8 cellular contexts compared by ENCODE assay signal in the genomic region with DNA sequence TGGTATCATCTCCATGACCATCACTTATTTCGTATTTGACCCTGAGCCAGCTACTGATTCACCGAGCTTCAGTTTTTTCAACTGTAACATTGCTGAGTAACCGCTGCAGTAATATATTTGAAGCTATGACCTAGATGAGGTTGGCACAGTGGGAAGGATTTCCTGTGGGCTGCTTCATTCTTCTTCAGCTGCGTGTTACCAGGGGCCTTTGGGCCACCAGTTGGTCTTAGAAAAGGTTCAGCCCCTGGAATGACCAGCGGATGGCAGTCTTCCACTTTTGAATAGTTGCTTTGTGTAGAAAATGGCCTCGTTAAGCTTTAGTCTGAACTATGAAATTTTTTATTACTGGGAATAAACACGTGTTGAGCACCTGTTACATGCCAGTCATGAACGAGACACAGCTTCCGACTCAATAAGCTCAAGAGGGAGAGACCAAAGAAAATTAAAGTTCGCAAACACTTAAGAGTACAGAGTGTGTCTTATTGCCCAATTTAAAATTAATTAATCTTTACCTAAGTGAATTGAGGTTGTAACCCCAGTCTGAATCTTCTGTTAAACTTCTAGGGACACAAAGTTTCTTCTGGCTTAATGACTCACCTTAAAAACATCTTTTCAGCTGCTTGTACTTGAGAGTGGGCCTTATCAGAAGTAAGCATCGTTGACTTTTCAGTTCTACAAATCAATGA. TPM values are rescaled to one million over a fixed set of nuclear protein-coding genes. Genes with fewer than 3 reads are reported as not detected.
A peak's percentile ranks its signal among the peaks of the same experiment; 100 is the strongest.
DNase-seq lines count a peak whose midpoint lies in the region; ATAC-seq, FAIRE-seq and TF ChIP-seq lines count a peak whose summit lies in the region.

No MANE protein-coding gene starts in this region.

- TF ChIP-seq CTCF in KMS-11 (conservative IDR thresholded peaks at IDR 0.05; ENCODE audit: low read depth, low read length) (0 out of 2 replicates have a peak, but pooled peaks have one; percentile 35), kidney (IDR thresholded peaks at IDR 0.05; ENCODE audit: borderline replicate concordance, extremely low read depth, insufficient read depth) (peak; percentile 53)
- peak; percentile 7 for TF ChIP-seq CTCF in activated CD8-positive, alpha-beta T cell treated with anti-CD3 and anti-CD28 coated beads for 36 hours (IDR thresholded peaks at IDR 0.05)

- no peaks in the 10 kb centered on the region for H4K20me1 ChIP-seq in KMS-11 (ENCODE audit: insufficient read depth)

- no peak overlapping the region for H3K27ac Mint-ChIP-seq in activated CD8-positive, alpha-beta T cell treated with anti-CD3 and anti-CD28 coated beads for 36 hours

- CTCF ChIA-PET in activated CD8-positive, alpha-beta T cell treated with anti-CD3 and anti-CD28 coated beads for 36 hours (lab: Charles Lee): interaction anchor here (0.7 to 3.4 kb wide), 8 partner anchors 9 to 410 kb away, joined by 3 to 27 read pairs (median 4); no protein-coding TSS in a partner anchor

- no peaks in the 10 kb centered on the region for H3K27me3 ChIP-seq in KMS-11 (ENCODE audit: insufficient read depth, low read depth)

- no peaks in the 10 kb centered on the region for H3K79me2 ChIP-seq in KMS-11 (ENCODE audit: insufficient read depth, low read depth)

- no peaks in the 10 kb centered on the region for H3K36me3 ChIP-seq in KMS-11 (ENCODE audit: insufficient read depth)
- no peaks in the 10 kb centered on the region for H3K36me3 ChIP-seq in kidney (ENCODE audit: control insufficient read depth in 1 of 2, insufficient read depth in 2 of 2, low read length in 2 of 2)

- FAIRE-seq in kidney (lab: Jason Lieb, UNC): no peak

- ATAC-seq in activated CD8-positive, alpha-beta T cell treated with anti-CD3 and anti-CD28 coated beads for 36 hours: peak; percentile 53
- ATAC-seq in GM19035 (IDR thresholded peaks at IDR 0.05; ENCODE audit: unreplicated experiment): no peak
- ATAC-seq in GM21619 (IDR thresholded peaks at IDR 0.05; ENCODE audit: unreplicated experiment): no peak
- ATAC-seq in GM19324 (IDR thresholded peaks at IDR 0.05; ENCODE audit: low FRiP score, unreplicated experiment): no peak

- H3K9me3 ChIP-seq in kidney (ENCODE audit: control insufficient read depth in 1 of 2, low read length in 2 of 2): no peaks in the 10 kb centered on the region

- peak; percentile 39 for DNase-seq in NCI-H2029 (lab: John Stamatoyannopoulos, UW)
- no peak for DNase-seq in NCI-H2029 treated with DMSO at 0.1 percent for 48 hours (lab: John Stamatoyannopoulos, UW)
- DNase-seq in activated CD8-positive, alpha-beta T cell treated with anti-CD3 and anti-CD28 coated beads for 36 hours: peak; percentile 48
- no peak for DNase-seq in kidney

- H3K36me3 Mint-ChIP-seq in activated CD8-positive, alpha-beta T cell treated with anti-CD3 and anti-CD28 coated beads for 36 hours (ENCODE audit: low read depth): no peaks in the 10 kb centered on the region

- no peaks in the 10 kb centered on the region for H3K4me1 Mint-ChIP-seq in activated CD8-positive, alpha-beta T cell treated with anti-CD3 and anti-CD28 coated beads for 36 hours (ENCODE audit: low read depth)

- intact Hi-C loops in activated CD8-positive, alpha-beta T cell treated with anti-CD3 and anti-CD28 coated beads for 36 hours (cut with micrococcal nuclease): no loop called here
- intact Hi-C loops in kidney (cut with DNase I): no loop called here

- H3K27me3 Mint-ChIP-seq in activated CD8-positive, alpha-beta T cell treated with anti-CD3 and anti-CD28 coated beads for 36 hours: peaks cover 12% of the 10 kb centered on the region

- H3K4me3 ChIP-seq in KMS-11 (IDR thresholded peaks at IDR 0.05; ENCODE audit: insufficient read depth, low read depth, low read length): no peak overlapping the region
- H3K4me3 ChIP-seq in kidney (ENCODE audit: low read length in 2 of 2): no peak overlapping the region

- H3K9me3 Mint-ChIP-seq in activated CD8-positive, alpha-beta T cell treated with anti-CD3 and anti-CD28 coated beads for 36 hours: no peaks in the 10 kb centered on the region

- H3K4me2 ChIP-seq in KMS-11: no peak overlapping the region

- no peak overlapping the region for H2AFZ ChIP-seq in KMS-11 (ENCODE audit: low read depth)

- H3K27ac ChIP-seq in KMS-11 (no peak overlapping the region), kidney (ENCODE audit: low read depth in 2 of 2, low read length in 2 of 2) (peak overlapping the region in 1 of 2 donors; percentile 33)

- H3K9ac ChIP-seq in KMS-11: no peak overlapping the region
- H3K9ac ChIP-seq in kidney (ENCODE audit: low read length in 2 of 2): no peak overlapping the region

- no peak overlapping the region for H3K4me3 Mint-ChIP-seq in activated CD8-positive, alpha-beta T cell treated with anti-CD3 and anti-CD28 coated beads for 36 hours

- H3K4me1 ChIP-seq in KMS-11 (ENCODE audit: low read depth, poor library complexity, severe bottlenecking) (no peaks in the 10 kb centered on the region), kidney (ENCODE audit: control insufficient read depth in 1 of 2, insufficient read depth in 1 of 2, low read depth in 1 of 2, low read length in 2 of 2) (peaks cover 0 to 12% of the 10 kb centered on the region in 2 donors)

- POLR2A ChIA-PET in activated CD8-positive, alpha-beta T cell treated with anti-CD3 and anti-CD28 coated beads for 36 hours (lab: Charles Lee): interaction anchor here (0.6 kb wide), 1 partner anchor 87 kb away, joined by 4 read pairs; no protein-coding TSS in a partner anchor

RNA-seq across cellular contexts. Expression of a gene that starts 57.6 kb away (rescaled TPM):
- not detected for total RNA-seq in activated CD8-positive, alpha-beta T cell treated with anti-CD3 and anti-CD28 coated beads for 36 hours
- 0.19 TPM for total RNA-seq in kidney
- not detected for polyA plus RNA-seq in kidney (ENCODE audit: insufficient read depth, low read depth, low replicate concordance)

Comparison
In these comparisons a context has a peak if more than half of its experiments do, and no peak if none do; other contexts are left out.
1. DNase-seq: peak in NCI-H2029 (single experiment) and activated CD8-positive, alpha-beta T cell treated with anti-CD3 and anti-CD28 coated beads for 36 hours (single experiment); none in NCI-H2029 treated with DMSO at 0.1 percent for 48 hours (single experiment) and kidney (single experiment).
2. Peak in every context shown above with its lines, with median percentiles within 50 percentile points of each other: CTCF ChIP-seq.